Comparison of ENCODE assay signal across 24 cellular contexts in genomic region chr6:107646776-107647438, GRCh38.
"Had no signal": no experiment of that assay in that cellular context is flagged by ENCODE, and none has a peak within 500 bp of the region (broad histone marks: within the 10 kb centered on the region; RNA-seq: fewer than 3 reads in every experiment).

No MANE protein-coding gene starts in this region.

- H3K4me3 ChIP-seq: ascending aorta, coronary artery, dorsolateral prefrontal cortex, lung, pancreas, prostate gland, thoracic aorta, uterus had no signal

- H3K27me3 ChIP-seq: ascending aorta, dorsolateral prefrontal cortex, pancreas, uterus had no signal

- DNase-seq: activated CD4-positive, alpha-beta T cell treated with anti-CD3 and anti-CD28 coated beads for 4 hours; activated CD4-positive, alpha-beta T cell treated with anti-CD3 and anti-CD28 coated beads, Interleukin-2, amount 50 U/mL, for 48 hours; activated CD4-positive, CD25-positive, alpha-beta regulatory T cell; activated CD8-positive, alpha-beta memory T cell treated with anti-CD3 and anti-CD28 coated beads, Interleukin-2, amount 50 U/mL, for 4 hours; activated effector memory CD4-positive, alpha-beta T cell treated with anti-CD3 and anti-CD28 coated beads, Interleukin-2, amount 50 U/mL, for 16 hours; activated naive CD4-positive, alpha-beta T cell treated with anti-CD3 and anti-CD28 coated beads for 36 hours; activated naive CD8-positive, alpha-beta T cell treated with anti-CD3 and anti-CD28 coated beads for 36 hours; activated T-cell treated with anti-CD3 and anti-CD28 coated beads, Interleukin-2, amount 50 U/mL, for 1 hour; dorsolateral prefrontal cortex; effector memory CD8-positive, alpha-beta T cell; head of caudate nucleus; hypothalamus; immature natural killer cell; kidney; pancreas; stimulated activated CD4-positive, alpha-beta T cell treated with anti-CD3 and anti-CD28 coated beads, Interleukin-2, amount 100 ng/mL, for 48 hours; stimulated activated naive CD8-positive, alpha-beta T cell treated with anti-CD3 and anti-CD28 coated beads, Interleukin-15, Interleukin-2, amounts not matched to agents 100 U/mL and 50 U/mL, for 24 hours; T-cell had no signal

- H3K36me3 ChIP-seq: ascending aorta, pancreas, prostate gland, thoracic aorta, uterus had no signal

- H3K27ac ChIP-seq: ascending aorta, dorsolateral prefrontal cortex, pancreas, prostate gland, thoracic aorta, uterus had no signal

- H3K4me1 ChIP-seq: pancreas, prostate gland, uterus had no signal

- ATAC-seq: effector memory CD8-positive, alpha-beta T cell; stimulated activated naive CD8-positive, alpha-beta T cell treated with anti-CD3 and anti-CD28 coated beads, Interleukin-15, Interleukin-2, amounts not matched to agents 100 U/mL and 50 U/mL, for 24 hours; T-cell had no signal

- H3K9me3 ChIP-seq: ascending aorta, pancreas, prostate gland, thoracic aorta, uterus had no signal
